1 cellular context compared by ENCODE assay signal in the genomic region with DNA sequence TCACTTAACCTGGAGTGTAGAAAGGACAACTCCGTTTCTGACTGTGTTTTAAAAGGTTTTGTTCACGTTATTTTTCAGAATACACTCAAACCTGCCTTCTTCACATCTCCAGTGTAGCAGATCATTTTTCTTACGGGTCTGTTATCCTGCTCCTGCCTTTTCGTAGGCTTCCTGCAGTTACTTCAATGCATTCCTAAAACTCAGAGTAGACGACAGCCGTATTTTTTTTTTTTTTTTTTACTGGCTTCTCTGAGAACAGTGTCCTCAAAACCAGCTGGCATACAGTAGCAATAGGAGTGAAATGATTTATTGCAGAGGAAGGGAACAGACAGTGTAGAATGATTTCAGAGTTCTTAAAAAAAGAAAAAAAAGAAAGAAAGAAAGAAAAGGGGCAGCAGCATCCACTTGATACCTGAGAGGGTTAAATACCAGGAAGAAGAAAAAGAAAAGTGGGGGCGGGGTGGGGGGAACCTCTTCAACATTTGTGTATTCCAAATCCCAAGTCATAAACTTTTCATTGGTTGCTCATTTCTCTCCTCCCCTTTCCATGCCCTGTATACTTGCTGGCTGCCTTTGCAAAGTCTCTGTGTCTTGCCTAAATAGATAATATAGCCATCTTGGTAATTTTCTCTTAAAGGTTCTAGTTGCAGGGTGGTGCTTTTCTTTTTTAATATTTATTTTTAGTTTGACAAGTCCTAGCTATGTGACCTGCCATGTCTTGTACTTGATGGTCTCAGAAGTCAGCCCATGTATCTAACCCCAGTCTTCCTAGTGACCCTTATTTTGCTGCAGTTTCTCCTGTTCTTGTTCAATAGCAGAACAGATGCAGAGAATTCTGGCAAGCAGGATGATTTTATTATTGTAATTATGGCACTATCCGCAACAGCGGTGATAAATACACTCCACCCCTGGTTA.
TF ChIP-seq lines count a peak whose summit lies in the region.

No MANE protein-coding gene starts in this region.

TF ChIP-seq in HEK293, 187 proteins besides CTCF, POLR2A, EP300 and RAD21 (continued from another document):
- TF ChIP-seq ZBTB17 (tag by site-specific recombination; IDR thresholded peaks at IDR 0.05), result peak; percentile 53; the same call in 1 of the 2 replicates
- TF ChIP-seq, protein P1, sequence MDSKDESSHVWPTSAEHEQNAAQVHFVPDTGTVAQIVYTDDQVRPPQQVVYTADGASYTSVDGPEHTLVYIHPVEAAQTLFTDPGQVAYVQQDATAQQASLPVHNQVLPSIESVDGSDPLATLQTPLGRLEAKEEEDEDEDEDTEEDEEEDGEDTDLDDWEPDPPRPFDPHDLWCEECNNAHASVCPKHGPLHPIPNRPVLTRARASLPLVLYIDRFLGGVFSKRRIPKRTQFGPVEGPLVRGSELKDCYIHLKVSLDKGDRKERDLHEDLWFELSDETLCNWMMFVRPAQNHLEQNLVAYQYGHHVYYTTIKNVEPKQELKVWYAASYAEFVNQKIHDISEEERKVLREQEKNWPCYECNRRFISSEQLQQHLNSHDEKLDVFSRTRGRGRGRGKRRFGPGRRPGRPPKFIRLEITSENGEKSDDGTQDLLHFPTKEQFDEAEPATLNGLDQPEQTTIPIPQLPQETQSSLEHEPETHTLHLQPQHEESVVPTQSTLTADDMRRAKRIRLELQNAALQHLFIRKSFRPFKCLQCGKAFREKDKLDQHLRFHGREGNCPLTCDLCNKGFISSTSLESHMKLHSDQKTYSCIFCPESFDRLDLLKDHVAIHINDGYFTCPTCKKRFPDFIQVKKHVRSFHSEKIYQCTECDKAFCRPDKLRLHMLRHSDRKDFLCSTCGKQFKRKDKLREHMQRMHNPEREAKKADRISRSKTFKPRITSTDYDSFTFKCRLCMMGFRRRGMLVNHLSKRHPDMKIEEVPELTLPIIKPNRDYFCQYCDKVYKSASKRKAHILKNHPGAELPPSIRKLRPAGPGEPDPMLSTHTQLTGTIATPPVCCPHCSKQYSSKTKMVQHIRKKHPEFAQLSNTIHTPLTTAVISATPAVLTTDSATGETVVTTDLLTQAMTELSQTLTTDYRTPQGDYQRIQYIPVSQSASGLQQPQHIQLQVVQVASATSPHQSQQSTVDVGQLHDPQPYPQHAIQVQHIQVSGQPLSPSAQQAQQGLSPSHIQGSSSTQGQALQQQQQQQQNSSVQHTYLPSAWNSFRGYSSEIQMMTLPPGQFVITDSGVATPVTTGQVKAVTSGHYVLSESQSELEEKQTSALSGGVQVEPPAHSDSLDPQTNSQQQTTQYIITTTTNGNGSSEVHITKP (tag by site-specific recombination; IDR thresholded peaks at IDR 0.05), result peak; percentile 77
- no peak for TF ChIP-seq ZNF121 (tag by site-specific recombination; IDR thresholded peaks at IDR 0.05)
- TF ChIP-seq ZXDB (tag by site-specific recombination; IDR thresholded peaks at IDR 0.05), result 0 out of 2 replicates have a peak, but pooled peaks have one; percentile 14
- no peak for TF ChIP-seq YY1 (tag by site-specific recombination; IDR thresholded peaks at IDR 0.05)
- peak; percentile 87 for TF ChIP-seq PATZ1 (tag by site-specific recombination; IDR thresholded peaks at IDR 0.05)
- TF ChIP-seq OVOL3 (tag by site-specific recombination; IDR thresholded peaks at IDR 0.05), result no peak
- 0 out of 2 replicates have a peak, but pooled peaks have one; percentile 33 for TF ChIP-seq ZNF843 (tag by site-specific recombination; IDR thresholded peaks at IDR 0.05)
- no peak for TF ChIP-seq ZNF248 (tag by site-specific recombination; IDR thresholded peaks at IDR 0.05)
- TF ChIP-seq ZNF776 (tag by site-specific recombination; IDR thresholded peaks at IDR 0.05; ENCODE audit: borderline replicate concordance), result no peak
- TF ChIP-seq ZNF600 (tag by site-specific recombination; IDR thresholded peaks at IDR 0.05), result peak; percentile 61
- peak; percentile 41 for TF ChIP-seq WT1 (tag by site-specific recombination; IDR thresholded peaks at IDR 0.05)
- no peak for TF ChIP-seq ZNF549 (tag by site-specific recombination; IDR thresholded peaks at IDR 0.05)
- TF ChIP-seq, protein P2, sequence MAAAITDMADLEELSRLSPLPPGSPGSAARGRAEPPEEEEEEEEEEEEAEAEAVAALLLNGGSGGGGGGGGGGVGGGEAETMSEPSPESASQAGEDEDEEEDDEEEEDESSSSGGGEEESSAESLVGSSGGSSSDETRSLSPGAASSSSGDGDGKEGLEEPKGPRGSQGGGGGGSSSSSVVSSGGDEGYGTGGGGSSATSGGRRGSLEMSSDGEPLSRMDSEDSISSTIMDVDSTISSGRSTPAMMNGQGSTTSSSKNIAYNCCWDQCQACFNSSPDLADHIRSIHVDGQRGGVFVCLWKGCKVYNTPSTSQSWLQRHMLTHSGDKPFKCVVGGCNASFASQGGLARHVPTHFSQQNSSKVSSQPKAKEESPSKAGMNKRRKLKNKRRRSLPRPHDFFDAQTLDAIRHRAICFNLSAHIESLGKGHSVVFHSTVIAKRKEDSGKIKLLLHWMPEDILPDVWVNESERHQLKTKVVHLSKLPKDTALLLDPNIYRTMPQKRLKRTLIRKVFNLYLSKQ (tag by site-specific recombination; IDR thresholded peaks at IDR 0.05; ENCODE audit: borderline replicate concordance), result no peak
- peak; percentile 36; the same call in 1 of the 2 replicates for TF ChIP-seq SP3 (tag by site-specific recombination; IDR thresholded peaks at IDR 0.05)
- no peak for TF ChIP-seq ZNF324 (tag by site-specific recombination; IDR thresholded peaks at IDR 0.05)
- peak; percentile 74 for TF ChIP-seq ZNF398 (tag by site-specific recombination; IDR thresholded peaks at IDR 0.05)
- peak; percentile 24; the same call in 1 of the 2 replicates for TF ChIP-seq ZNF629 (tag by site-specific recombination; IDR thresholded peaks at IDR 0.05)
- 0 out of 2 replicates have a peak, but pooled peaks have one; percentile 22 for TF ChIP-seq KLF8 (tag by site-specific recombination; IDR thresholded peaks at IDR 0.05)
- TF ChIP-seq, protein P3, sequence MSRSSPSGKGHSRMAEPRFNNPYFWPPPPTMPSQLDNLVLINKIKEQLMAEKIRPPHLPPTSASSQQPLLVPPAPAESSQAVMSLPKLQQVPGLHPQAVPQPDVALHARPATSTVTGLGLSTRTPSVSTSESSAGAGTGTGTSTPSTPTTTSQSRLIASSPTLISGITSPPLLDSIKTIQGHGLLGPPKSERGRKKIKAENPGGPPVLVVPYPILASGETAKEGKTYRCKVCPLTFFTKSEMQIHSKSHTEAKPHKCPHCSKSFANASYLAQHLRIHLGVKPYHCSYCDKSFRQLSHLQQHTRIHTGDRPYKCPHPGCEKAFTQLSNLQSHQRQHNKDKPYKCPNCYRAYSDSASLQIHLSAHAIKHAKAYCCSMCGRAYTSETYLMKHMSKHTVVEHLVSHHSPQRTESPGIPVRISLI (tag by site-specific recombination; IDR thresholded peaks at IDR 0.05), result peak; percentile 86
- TF ChIP-seq, protein P4, sequence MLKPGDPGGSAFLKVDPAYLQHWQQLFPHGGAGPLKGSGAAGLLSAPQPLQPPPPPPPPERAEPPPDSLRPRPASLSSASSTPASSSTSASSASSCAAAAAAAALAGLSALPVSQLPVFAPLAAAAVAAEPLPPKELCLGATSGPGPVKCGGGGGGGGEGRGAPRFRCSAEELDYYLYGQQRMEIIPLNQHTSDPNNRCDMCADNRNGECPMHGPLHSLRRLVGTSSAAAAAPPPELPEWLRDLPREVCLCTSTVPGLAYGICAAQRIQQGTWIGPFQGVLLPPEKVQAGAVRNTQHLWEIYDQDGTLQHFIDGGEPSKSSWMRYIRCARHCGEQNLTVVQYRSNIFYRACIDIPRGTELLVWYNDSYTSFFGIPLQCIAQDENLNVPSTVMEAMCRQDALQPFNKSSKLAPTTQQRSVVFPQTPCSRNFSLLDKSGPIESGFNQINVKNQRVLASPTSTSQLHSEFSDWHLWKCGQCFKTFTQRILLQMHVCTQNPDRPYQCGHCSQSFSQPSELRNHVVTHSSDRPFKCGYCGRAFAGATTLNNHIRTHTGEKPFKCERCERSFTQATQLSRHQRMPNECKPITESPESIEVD (tag by site-specific recombination; IDR thresholded peaks at IDR 0.05), result peak; percentile 68; the same call in 1 of the 2 replicates
- no peak for TF ChIP-seq ZNF148 (tag by site-specific recombination; IDR thresholded peaks at IDR 0.05; ENCODE audit: borderline replicate concordance)
- TF ChIP-seq, protein P5, sequence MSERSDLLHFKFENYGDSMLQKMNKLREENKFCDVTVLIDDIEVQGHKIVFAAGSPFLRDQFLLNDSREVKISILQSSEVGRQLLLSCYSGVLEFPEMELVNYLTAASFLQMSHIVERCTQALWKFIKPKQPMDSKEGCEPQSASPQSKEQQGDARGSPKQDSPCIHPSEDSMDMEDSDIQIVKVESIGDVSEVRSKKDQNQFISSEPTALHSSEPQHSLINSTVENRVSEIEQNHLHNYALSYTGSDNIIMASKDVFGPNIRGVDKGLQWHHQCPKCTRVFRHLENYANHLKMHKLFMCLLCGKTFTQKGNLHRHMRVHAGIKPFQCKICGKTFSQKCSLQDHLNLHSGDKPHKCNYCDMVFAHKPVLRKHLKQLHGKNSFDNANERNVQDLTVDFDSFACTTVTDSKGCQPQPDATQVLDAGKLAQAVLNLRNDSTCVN (tag by site-specific recombination; optimal IDR thresholded peaks at IDR 0.05), result no peak
- no peak for TF ChIP-seq ZNF157 (tag by site-specific recombination; IDR thresholded peaks at IDR 0.05)
- peak; percentile 46; the same call in 1 of the 2 replicates for TF ChIP-seq ZBTB44 (tag by site-specific recombination; IDR thresholded peaks at IDR 0.05)
- TF ChIP-seq, protein P6, sequence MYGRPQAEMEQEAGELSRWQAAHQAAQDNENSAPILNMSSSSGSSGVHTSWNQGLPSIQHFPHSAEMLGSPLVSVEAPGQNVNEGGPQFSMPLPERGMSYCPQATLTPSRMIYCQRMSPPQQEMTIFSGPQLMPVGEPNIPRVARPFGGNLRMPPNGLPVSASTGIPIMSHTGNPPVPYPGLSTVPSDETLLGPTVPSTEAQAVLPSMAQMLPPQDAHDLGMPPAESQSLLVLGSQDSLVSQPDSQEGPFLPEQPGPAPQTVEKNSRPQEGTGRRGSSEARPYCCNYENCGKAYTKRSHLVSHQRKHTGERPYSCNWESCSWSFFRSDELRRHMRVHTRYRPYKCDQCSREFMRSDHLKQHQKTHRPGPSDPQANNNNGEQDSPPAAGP (tag by site-specific recombination; IDR thresholded peaks at IDR 0.05), result no peak
- TF ChIP-seq OSR2 (tag by site-specific recombination; IDR thresholded peaks at IDR 0.05), result peak; percentile 77
- peak; percentile 73 for TF ChIP-seq FEZF1 (tag by site-specific recombination; IDR thresholded peaks at IDR 0.05)
